In the genomic region with DNA sequence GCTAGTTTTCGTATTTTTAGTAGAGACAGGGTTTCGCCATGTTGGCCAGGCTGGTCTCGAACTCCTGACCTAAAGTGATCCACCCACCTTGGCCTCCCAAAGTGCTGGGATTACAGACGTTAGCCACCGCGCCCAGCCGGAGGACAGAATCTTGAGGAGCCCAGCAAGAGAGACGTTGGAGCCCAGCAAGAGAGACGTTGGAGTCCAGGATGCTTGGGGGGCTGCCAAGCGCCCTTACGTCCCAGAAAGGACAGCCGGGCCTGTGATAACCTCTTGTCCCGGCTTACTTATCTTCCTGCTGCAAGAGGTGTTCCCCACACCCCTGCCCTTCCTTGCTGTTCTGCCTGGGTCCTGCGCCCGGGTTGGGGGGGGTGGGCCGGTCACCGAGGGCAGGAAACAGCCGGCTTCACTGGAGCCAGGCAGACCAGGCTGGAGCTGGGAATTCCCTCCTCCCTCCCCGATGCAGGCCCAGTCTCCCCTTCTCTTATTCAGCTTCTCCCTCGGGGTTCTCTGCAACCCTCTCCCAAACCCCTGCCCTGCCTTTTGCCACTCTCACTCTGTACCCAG, we compare ENCODE assay signal across 11 cellular contexts. TPM values are rescaled to one million over a fixed set of nuclear protein-coding genes. Genes with fewer than 3 reads are reported as not detected.
DNase-seq lines count a peak whose midpoint lies in the region; ATAC-seq and TF ChIP-seq lines count a peak whose summit lies in the region.
"Had no signal": no experiment of that assay in that cellular context is flagged by ENCODE, and none has a peak within 500 bp of the region (broad histone marks: within the 10 kb centered on the region; RNA-seq: fewer than 3 reads in every experiment).

No MANE protein-coding gene starts in this region.

- TF ChIP-seq CTCF in colonic mucosa (IDR thresholded peaks at IDR 0.05): no peak

- H3K27ac ChIP-seq in colonic mucosa: no peak overlapping the region

- DNase-seq in AG08396 (ENCODE audit: low spot score): peak; percentile 2
- peak; percentile 44 for DNase-seq in colonic mucosa
- DNase-seq in lung microvascular endothelial cell (ENCODE audit: low read depth in 2 of 2): peak; percentile 90 to 98
- DNase-seq in foreskin melanocyte: no peak
- DNase-seq: activated CD4-positive, alpha-beta T cell treated with anti-CD3 and anti-CD28 coated beads, Interleukin-2, amount 50 U/mL, for 48 hours; amniotic stem cell; IMR-90; SHP77 had no signal

- ATAC-seq in GM21390 (IDR thresholded peaks at IDR 0.05; ENCODE audit: unreplicated experiment) (no peak), HG03457 (IDR thresholded peaks at IDR 0.05; ENCODE audit: unreplicated experiment) (no peak)

- no peaks in the 10 kb centered on the region for H3K4me1 ChIP-seq in colonic mucosa

- no peaks in the 10 kb centered on the region for H3K9me3 ChIP-seq in colonic mucosa
- H3K9me3 ChIP-seq: tibial nerve had no signal

- H3K4me3 ChIP-seq in colonic mucosa: no peak overlapping the region
- H3K4me3 ChIP-seq: tibial nerve had no signal

- H3K36me3 ChIP-seq in colonic mucosa: no peaks in the 10 kb centered on the region
- H3K36me3 ChIP-seq: tibial nerve had no signal

- no peaks in the 10 kb centered on the region for H3K27me3 ChIP-seq in colonic mucosa

- H3K9ac ChIP-seq in colonic mucosa (ENCODE audit: low read depth in 2 of 2, low read length in 2 of 2): no peak overlapping the region

- intact Hi-C loops in colonic mucosa (cut with DNase I): no loop called here

RNA-seq across cellular contexts. Expression of gene EPHB4, which starts 1.9 kb away (rescaled TPM):
- total RNA-seq in colonic mucosa (10 to 100 TPM; 43.1 to 75.9 TPM), lung microvascular endothelial cell (250 and 393 TPM in 2 replicates)

RNA-seq across cellular contexts. Expression of gene SLC12A9, which starts 23.3 kb away (rescaled TPM):
- total RNA-seq in colonic mucosa (10 to 100 TPM; 24.1 to 35.9 TPM), lung microvascular endothelial cell (34.0 and 39.3 TPM in 2 replicates)

RNA-seq across cellular contexts. Expression of gene TRIP6, which starts 38.0 kb away (rescaled TPM):
- total RNA-seq in colonic mucosa: 10 to 100 TPM; 34.8 to 40.2 TPM
- 36.4 and 41.3 TPM in 2 replicates for total RNA-seq in lung microvascular endothelial cell

RNA-seq across cellular contexts. Expression of gene SRRT, which starts 45.7 kb away (rescaled TPM):
- total RNA-seq in colonic mucosa (100 to 1,000 TPM; 114 to 204 TPM), lung microvascular endothelial cell (29.9 and 34.9 TPM in 2 replicates)
